In the genomic region with DNA sequence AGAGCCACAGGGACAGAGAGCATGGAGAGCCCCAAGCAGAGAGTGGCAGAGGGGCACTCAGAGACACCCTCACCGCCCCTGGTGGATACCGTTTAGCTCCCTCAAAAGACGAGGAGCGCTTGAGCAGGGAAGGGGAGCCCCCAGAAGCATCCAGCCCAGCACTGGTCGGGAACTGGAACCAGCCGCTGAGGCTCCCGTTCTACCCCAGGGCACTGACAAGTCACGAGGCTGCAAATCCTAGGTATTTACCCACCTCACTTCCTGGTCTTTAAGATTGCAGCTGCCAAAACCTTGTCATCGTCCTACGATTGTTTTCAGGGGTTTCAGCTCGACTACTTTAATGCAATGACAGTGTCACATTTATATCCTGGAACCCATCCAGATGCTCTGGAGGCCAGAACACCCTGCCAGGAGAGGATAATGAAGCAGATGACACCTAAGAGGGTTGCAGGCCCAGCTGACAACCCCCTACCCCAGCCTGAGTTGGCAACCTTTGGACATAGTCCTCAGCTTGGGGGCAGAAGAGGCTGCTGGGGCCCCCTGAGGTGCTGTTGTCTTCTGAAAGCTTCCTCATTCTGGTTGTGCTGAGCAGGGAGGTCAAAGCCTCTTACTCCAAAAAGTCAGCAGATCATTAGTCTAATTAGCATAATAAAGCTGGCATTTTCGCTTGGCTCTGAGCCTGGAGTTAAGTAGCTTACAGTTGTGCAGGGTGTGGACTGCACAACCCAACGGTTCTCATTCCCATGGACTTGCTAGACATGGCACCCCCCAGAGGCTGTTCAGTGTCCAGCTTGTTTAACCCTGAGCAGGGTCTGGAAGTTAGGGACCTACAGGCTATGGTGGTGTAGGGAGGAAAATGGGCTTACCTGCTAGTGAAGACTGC, we compare ENCODE assay signal across 22 cellular contexts. TPM values are rescaled to one million over a fixed set of nuclear protein-coding genes. Genes with fewer than 3 reads are reported as not detected.
DNase-seq lines count a peak whose midpoint lies in the region; ATAC-seq and TF ChIP-seq lines count a peak whose summit lies in the region.
"Had no signal": no experiment of that assay in that cellular context is flagged by ENCODE, and none has a peak within 500 bp of the region (broad histone marks: within the 10 kb centered on the region; RNA-seq: fewer than 3 reads in every experiment).

No MANE protein-coding gene starts in this region.

- no peaks in the 10 kb centered on the region for H3K79me2 ChIP-seq in PC-9 (ENCODE audit: low read depth)
- H3K79me2 ChIP-seq: hepatocyte had no signal

- H3K9me3 ChIP-seq in PC-9 (ENCODE audit: insufficient read depth, low read depth) (no peaks in the 10 kb centered on the region), mucosa of descending colon (no peaks in the 10 kb centered on the region)

- H3K4me1 ChIP-seq in PC-9 (replicated peaks; ENCODE audit: insufficient read depth) (no peaks in the 10 kb centered on the region), mucosa of descending colon (ENCODE audit: low read depth) (peaks cover 6% of the 10 kb centered on the region)
- H3K4me1 ChIP-seq: spleen had no signal

- H3F3A ChIP-seq in PC-9 (ENCODE audit: insufficient read depth, low read depth), result no peaks in the 10 kb centered on the region

- peak overlapping the region; percentile 16; the same call in 1 of the 2 replicates for H3K4me2 ChIP-seq in PC-9
- H3K4me2 ChIP-seq: hepatocyte had no signal

- H3K27me3 Mint-ChIP-seq in chondrocyte (ENCODE audit: low read depth), result peaks cover 2% of the 10 kb centered on the region

- H3K4me3 Mint-ChIP-seq in chondrocyte (ENCODE audit: unreplicated experiment), result no peak overlapping the region
- H3K4me3 Mint-ChIP-seq: activated B cell treated with CpG ODN at 0.5 μM for 24 hours; activated CD8-positive, alpha-beta T cell treated with anti-CD3 and anti-CD28 coated beads, Interleukin-2, amount 10 ng/mL, durations not matched to agents 7 days and 5 days; activated T-cell treated with anti-CD3 and anti-CD28 coated beads, Interleukin-2, amount 50 U/mL, for 4 hours; B cell; nephron; T-helper 1 cell treated with Interleukin-12 subunit alpha and Interleukin-12 subunit beta and Interleukin-4 antibody, amounts not matched to agents 30 μg/mL and 1 μg/mL, for 36 hours had no signal

- no TSS peak for BruUV-seq in PC-9 (replicated peaks; lab: Mats Ljungman, UMichigan)

- no peak overlapping the region for H3K27ac ChIP-seq in PC-9
- H3K27ac ChIP-seq: hepatocyte, spleen had no signal

- no peak for TF ChIP-seq CTCF in PC-9 (conservative IDR thresholded peaks at IDR 0.05)
- no peak for TF ChIP-seq CTCF in mucosa of descending colon (IDR thresholded peaks at IDR 0.05)
- no peak for TF ChIP-seq CTCF in chondrocyte (IDR thresholded peaks at IDR 0.05)

- no peaks in the 10 kb centered on the region for H3K9me3 Mint-ChIP-seq in chondrocyte (ENCODE audit: low read depth)
- H3K9me3 Mint-ChIP-seq: activated B cell treated with CpG ODN at 0.5 μM for 24 hours; activated naive CD4-positive, alpha-beta T cell treated with anti-CD3 and anti-CD28 coated beads, Interleukin-2, amount 50 U/mL, for 72 hours; activated T-cell treated with anti-CD3 and anti-CD28 coated beads, Interleukin-2, amount 50 U/mL, for 4 hours; nephron; T-helper 1 cell treated with Interleukin-12 subunit alpha and Interleukin-12 subunit beta and Interleukin-4 antibody, amounts not matched to agents 30 μg/mL and 1 μg/mL, for 36 hours had no signal

- no peaks in the 10 kb centered on the region for H3K36me3 ChIP-seq in H7 (replicated peaks; ENCODE audit: control insufficient read depth, insufficient read depth, low read length)
- H3K36me3 ChIP-seq in PC-9 (ENCODE audit: low read depth), result no peaks in the 10 kb centered on the region
- no peaks in the 10 kb centered on the region for H3K36me3 ChIP-seq in mucosa of descending colon (ENCODE audit: low read depth)
- H3K36me3 ChIP-seq: spleen had no signal

- H3K27me3 ChIP-seq in H7 (ENCODE audit: control insufficient read depth, insufficient read depth, low read length) (peaks cover 6% of the 10 kb centered on the region; the same call in 1 of the 2 replicates), PC-9 (ENCODE audit: insufficient read depth, low read depth) (no peaks in the 10 kb centered on the region; the same call in 1 of the 2 replicates)
- H3K27me3 ChIP-seq: hepatocyte had no signal

- H3K9me2 ChIP-seq in PC-9 (ENCODE audit: insufficient read depth), result no peaks in the 10 kb centered on the region

- DNase-seq in H7 (peak; percentile 47), NCI-H146 (lab: John Stamatoyannopoulos, UW) (peak; percentile 77), PC-9 (no peak), mucosa of descending colon (peak in 1 of 3 donors; percentile 40), chondrocyte (ENCODE audit: low spot score) (no peak)
- DNase-seq: activated B cell treated with CpG ODN at 0.5 μM for 24 hours; activated CD8-positive, alpha-beta T cell treated with anti-CD3 and anti-CD28 coated beads, Interleukin-2, amount 10 ng/mL, durations not matched to agents 7 days and 5 days; activated T-cell treated with anti-CD3 and anti-CD28 coated beads, Interleukin-2, amount 50 U/mL, for 4 hours; Calu3; GF-D8; islet precursor cell; mesenchymal stem cell; NCI-H226; spleen had no signal

- POLR2A ChIA-PET in PC-9 (lab: Charles Lee; ENCODE audit: unreplicated experiment), result interaction anchor here (0.6 kb wide), 1 partner anchor 406 kb away, joined by 5 read pairs; no protein-coding TSS in a partner anchor

- H3K36me3 Mint-ChIP-seq in chondrocyte (ENCODE audit: low read depth), result no peaks in the 10 kb centered on the region
- H3K36me3 Mint-ChIP-seq: activated naive CD4-positive, alpha-beta T cell treated with anti-CD3 and anti-CD28 coated beads, Interleukin-2, amount 50 U/mL, for 72 hours had no signal

- peaks cover 4% of the 10 kb centered on the region for H3K4me1 Mint-ChIP-seq in chondrocyte (ENCODE audit: low read depth)

- no peak overlapping the region for H2AFZ ChIP-seq in PC-9
- H2AFZ ChIP-seq: hepatocyte had no signal

- H4K20me1 ChIP-seq in PC-9 (ENCODE audit: insufficient read depth), result no peaks in the 10 kb centered on the region

- CTCF ChIA-PET in PC-9 (lab: Charles Lee), result interaction anchor here (0.6 kb wide), 1 partner anchor 1252 kb away, joined by 3 read pairs; no protein-coding TSS in a partner anchor

- H3K4me3 ChIP-seq in H7 (ENCODE audit: insufficient read depth, low read depth, low read length) (no peak overlapping the region), PC-9 (no peak overlapping the region), mucosa of descending colon (no peak overlapping the region)
- H3K4me3 ChIP-seq: GM12878, hepatocyte, spleen had no signal

- ATAC-seq in mucosa of descending colon (peak; percentile 73), GM19351 (IDR thresholded peaks at IDR 0.05; ENCODE audit: unreplicated experiment) (no peak), GM19463 (IDR thresholded peaks at IDR 0.05; ENCODE audit: unreplicated experiment) (no peak)
- ATAC-seq: activated CD8-positive, alpha-beta T cell treated with anti-CD3 and anti-CD28 coated beads, Interleukin-2, amount 10 ng/mL, durations not matched to agents 7 days and 5 days; activated naive CD4-positive, alpha-beta T cell treated with anti-CD3 and anti-CD28 coated beads, Interleukin-2, amount 50 U/mL, for 72 hours; activated T-cell treated with anti-CD3 and anti-CD28 coated beads, Interleukin-2, amount 50 U/mL, for 4 hours; GM12878 had no signal

- H3K27ac Mint-ChIP-seq in chondrocyte (ENCODE audit: unreplicated experiment), result no peak overlapping the region
- H3K27ac Mint-ChIP-seq: activated B cell treated with CpG ODN at 0.5 μM for 24 hours; activated CD8-positive, alpha-beta T cell treated with anti-CD3 and anti-CD28 coated beads, Interleukin-2, amount 10 ng/mL, durations not matched to agents 7 days and 5 days; activated naive CD4-positive, alpha-beta T cell treated with anti-CD3 and anti-CD28 coated beads, Interleukin-2, amount 50 U/mL, for 72 hours; B cell; nephron; T-helper 1 cell treated with Interleukin-12 subunit alpha and Interleukin-12 subunit beta and Interleukin-4 antibody, amounts not matched to agents 30 μg/mL and 1 μg/mL, for 36 hours had no signal

- intact Hi-C loops in PC-9 (cut with micrococcal nuclease; ENCODE audit: unreplicated experiment), result no loop called here
- intact Hi-C loops in mucosa of descending colon (cut with DNase I, micrococcal nuclease), result no loop called here

RNA-seq across cellular contexts. Expression of gene BACE2, which starts 20.6 kb away (rescaled TPM):
- 13.4 and 14.2 TPM in 2 replicates for total RNA-seq in H7 (2014; rRNA removed; shearing (Covaris generic))
- 40.8 and 43.8 TPM in 2 replicates for total RNA-seq in PC-9 (2021)
- total RNA-seq in mucosa of descending colon, result 100 to 1,000 TPM in 1 of 3 donors, 10 to 100 TPM in 2; 37.2 to 115 (median 51.2) TPM
- total RNA-seq in chondrocyte, result 68.0 to 78.8 TPM (median 77.9 TPM) in 3 replicates

Comparison
In these comparisons a context has a peak if more than half of its experiments do, and no peak if none do; other contexts are left out.
1. DNase-seq: peak in H7 (single experiment) and NCI-H146 (single experiment); none in PC-9 (0 of 2) and chondrocyte (single experiment).